ENCODE assay signal across 19 cellular contexts in genomic region chr1:240737761-240738265, GRCh38.
"Had no signal": no experiment of that assay in that cellular context is flagged by ENCODE, and none has a peak within 500 bp of the region (broad histone marks: within the 10 kb centered on the region; RNA-seq: fewer than 3 reads in every experiment).

No MANE protein-coding gene starts in this region.

- DNase-seq: activated CD4-positive, alpha-beta T cell treated with anti-CD3 and anti-CD28 coated beads for 1 hour; activated CD4-positive, alpha-beta T cell treated with anti-CD3 and anti-CD28 coated beads, Interleukin-2, amount 50 U/mL, for 1 hour; activated CD8-positive, alpha-beta T cell treated with anti-CD3 and anti-CD28 coated beads, Interleukin-2, amount 10 ng/mL, durations not matched to agents 7 days and 5 days; activated gamma-delta T cell; activated naive CD4-positive, alpha-beta T cell treated with anti-CD3 and anti-CD28 coated beads, Interleukin-2, amount 50 U/mL, for 16 hours; activated naive CD8-positive, alpha-beta T cell treated with anti-CD3 and anti-CD28 coated beads, Interleukin-2, amount 50 U/mL, for 24 hours; dermis blood vessel endothelial cell; effector CD8-positive, alpha-beta T cell; erythroblast; hippocampal formation; left ventricle myocardium inferior; midbrain; pancreas; psoas muscle; right cardiac atrium; stimulated activated CD4-positive, alpha-beta T cell treated with anti-CD3 and anti-CD28 coated beads, Interleukin-1b, Interleukin-23, amount 100 ng/mL, for 48 hours; tibial artery; WERI-Rb-1 had no signal

- H3K27ac ChIP-seq: left ventricle myocardium inferior, neutrophil, pancreas, psoas muscle, tibial artery, WERI-Rb-1 had no signal

- H3K4me1 ChIP-seq: left ventricle myocardium inferior, pancreas, psoas muscle, tibial artery had no signal

- H3K4me3 ChIP-seq: left ventricle myocardium inferior, pancreas, psoas muscle, tibial artery had no signal

- H3K27me3 ChIP-seq: neutrophil, tibial artery had no signal

- H3K36me3 ChIP-seq: left ventricle myocardium inferior, neutrophil, pancreas, tibial artery, WERI-Rb-1 had no signal

- H3K9me3 ChIP-seq: neutrophil, pancreas, psoas muscle, tibial artery had no signal

- ATAC-seq: activated CD8-positive, alpha-beta T cell treated with anti-CD3 and anti-CD28 coated beads, Interleukin-2, amount 10 ng/mL, durations not matched to agents 7 days and 5 days; activated naive CD8-positive, alpha-beta T cell treated with anti-CD3 and anti-CD28 coated beads, Interleukin-2, amount 50 U/mL, for 24 hours; pancreas; psoas muscle; right cardiac atrium had no signal
